In genomic region chr5:140111859-140112551, GRCh38 we compare ENCODE assay signal across 12 cellular contexts. TPM values are rescaled to one million over a fixed set of nuclear protein-coding genes. Genes with fewer than 3 reads are reported as not detected.
DNase-seq lines count a peak whose midpoint lies in the region; ATAC-seq, FAIRE-seq and TF ChIP-seq lines count a peak whose summit lies in the region.
"Had no signal": no experiment of that assay in that cellular context is flagged by ENCODE, and none has a peak within 500 bp of the region (broad histone marks: within the 10 kb centered on the region; RNA-seq: fewer than 3 reads in every experiment).

No MANE protein-coding gene starts in this region.

- ATAC-seq in left cardiac atrium (no peak), foreskin keratinocyte (no peak)

- no peaks in the 10 kb centered on the region for H3K9me3 ChIP-seq in DOHH2 (ENCODE audit: control insufficient read depth, insufficient read depth, low read length)
- H3K9me3 ChIP-seq: suprapubic skin had no signal

- H3K27ac Mint-ChIP-seq in IgD-negative memory B cell (peak overlapping the region; percentile 18 to 93 (median 87)), progenitor cell of endocrine pancreas (no peak overlapping the region)

- H3K27me3 ChIP-seq in DOHH2 (ENCODE audit: control insufficient read depth, low read length) (no peaks in the 10 kb centered on the region), foreskin keratinocyte (no peaks in the 10 kb centered on the region)
- H3K27me3 ChIP-seq: suprapubic skin had no signal

- H3K36me3 Mint-ChIP-seq in IgD-negative memory B cell (no peaks in the 10 kb centered on the region), progenitor cell of endocrine pancreas (ENCODE audit: insufficient read depth) (no peaks in the 10 kb centered on the region)

- no peak overlapping the region for H3K27ac ChIP-seq in DOHH2 (ENCODE audit: low read depth, low read length)
- peak overlapping the region in 1 of 2 donors; percentile 99 for H3K27ac ChIP-seq in coronary artery
- H3K27ac ChIP-seq in foreskin keratinocyte: no peak overlapping the region

- H3K4me3 Mint-ChIP-seq in IgD-negative memory B cell (peak overlapping the region; percentile 21 to 93 (median 56)), progenitor cell of endocrine pancreas (ENCODE audit: low read depth) (peak overlapping the region; percentile 1)

- intact Hi-C loops in left cardiac atrium (cut with DNase I): no loop called here

- H3K4me2 ChIP-seq in DOHH2 (ENCODE audit: low read length): peak overlapping the region; percentile 98

- H3K4me1 ChIP-seq in DOHH2 (ENCODE audit: control insufficient read depth, low read length): peaks cover 73% of the 10 kb centered on the region
- peaks cover 28% of the 10 kb centered on the region for H3K4me1 ChIP-seq in foreskin keratinocyte

- H3F3A ChIP-seq in DOHH2 (ENCODE audit: control insufficient read depth, insufficient read depth): peaks cover 27% of the 10 kb centered on the region

- peaks cover 84% of the 10 kb centered on the region for H3K79me2 ChIP-seq in DOHH2 (ENCODE audit: control insufficient read depth, low read length)

- H3K9me3 Mint-ChIP-seq in IgD-negative memory B cell: no peaks in the 10 kb centered on the region
- H3K9me3 Mint-ChIP-seq in progenitor cell of endocrine pancreas (ENCODE audit: low read depth): no peaks in the 10 kb centered on the region

- H3K4me3 ChIP-seq in DOHH2 (ENCODE audit: low read length) (peak overlapping the region; percentile 92), coronary artery (peak overlapping the region; percentile 93)

- peaks cover 33 to 53% (median 41%) of the 10 kb centered on the region in 3 donors for H3K4me1 Mint-ChIP-seq in IgD-negative memory B cell
- H3K4me1 Mint-ChIP-seq in progenitor cell of endocrine pancreas (ENCODE audit: low read depth): peaks cover 20% of the 10 kb centered on the region

- FAIRE-seq in GM19239 (lab: Jason Lieb, UNC): no peak
- FAIRE-seq: endothelial cell of umbilical vein had no signal

- no peaks in the 10 kb centered on the region for H3K9me2 ChIP-seq in DOHH2 (replicated peaks; ENCODE audit: control insufficient read depth, low read length)

- peaks cover 30% of the 10 kb centered on the region for H4K20me1 ChIP-seq in DOHH2 (ENCODE audit: control insufficient read depth, insufficient read depth, low read depth, low read length)

- H3K36me3 ChIP-seq in DOHH2 (ENCODE audit: control insufficient read depth, low read length): peaks cover 28% of the 10 kb centered on the region
- H3K36me3 ChIP-seq: suprapubic skin had no signal

- H3K27me3 Mint-ChIP-seq in IgD-negative memory B cell (peaks cover 9% of the 10 kb centered on the region), progenitor cell of endocrine pancreas (peaks cover 56% of the 10 kb centered on the region)

- TF ChIP-seq CTCF in DOHH2 (IDR thresholded peaks at IDR 0.05; ENCODE audit: low read depth, low read length, poor library complexity, severe bottlenecking) (no peak), coronary artery (IDR thresholded peaks at IDR 0.05) (no peak), progenitor cell of endocrine pancreas (IDR thresholded peaks at IDR 0.05; ENCODE audit: unreplicated experiment) (no peak), foreskin keratinocyte (conservative IDR thresholded peaks at IDR 0.05) (no peak)

- DNase-seq in coronary artery (ENCODE audit: low spot score) (no peak), progenitor cell of endocrine pancreas (ENCODE audit: low spot score, unreplicated experiment) (no peak), left cardiac atrium (no peak), RKO (ENCODE audit: low spot score) (no peak), GM19239 (ENCODE audit: insufficient read length, low spot score) (no peak), foreskin keratinocyte (no peak)
- DNase-seq: NCI-H1436, SHP77 had no signal

RNA-seq across cellular contexts. Expression of gene PURA, which starts 1.9 kb away (rescaled TPM):
- polyA plus RNA-seq in IgD-negative memory B cell: 3.3 TPM
- 7.0 and 7.7 TPM in 2 replicates for total RNA-seq in progenitor cell of endocrine pancreas
- total RNA-seq in left cardiac atrium: 10 to 100 TPM; 27.3 to 27.4 TPM
- 8.7 and 9.2 TPM in 2 replicates for total RNA-seq in foreskin keratinocyte
- 2.3 and 2.8 TPM in 2 replicates for polyA plus RNA-seq in foreskin keratinocyte

RNA-seq across cellular contexts. Expression of gene IGIP, which starts 13.7 kb away (rescaled TPM):
- 0.36 TPM for polyA plus RNA-seq in IgD-negative memory B cell
- 2.0 and 2.1 TPM in 2 replicates for total RNA-seq in progenitor cell of endocrine pancreas
- total RNA-seq in left cardiac atrium: 10 to 100 TPM; 12.3 to 14.4 TPM
- 1.4 and 1.6 TPM in 2 replicates for total RNA-seq in foreskin keratinocyte
- polyA plus RNA-seq in foreskin keratinocyte: 0.83 and 0.95 TPM in 2 replicates
